ENCODE assay signal across 30 cellular contexts in genomic region chr16:87526238-87526947, GRCh38.
"Had no signal": no experiment of that assay in that cellular context is flagged by ENCODE, and none has a peak within 500 bp of the region (broad histone marks: within the 10 kb centered on the region; RNA-seq: fewer than 3 reads in every experiment).

No MANE protein-coding gene starts in this region.

- ATAC-seq: activated CD8-positive, alpha-beta memory T cell treated with anti-CD3 and anti-CD28 coated beads, Interleukin-2, amount 10 ng/mL, durations not matched to agents 7 days and 5 days; activated CD8-positive, alpha-beta T cell treated with anti-CD3 and anti-CD28 coated beads, Interleukin-2, amount 10 ng/mL, durations not matched to agents 7 days and 5 days; activated naive CD8-positive, alpha-beta T cell treated with anti-CD3 and anti-CD28 coated beads, Interleukin-2, amount 50 U/mL, for 24 hours had no signal

- H3K9me3 ChIP-seq: colonic mucosa had no signal

- H3K4me1 ChIP-seq: ascending aorta, colonic mucosa had no signal

- H3K4me3 ChIP-seq: ascending aorta, cardiac muscle cell, colonic mucosa had no signal

- DNase-seq: activated B cell treated with CpG ODN at 0.5 μM for 24 hours; activated CD4-positive, alpha-beta memory T cell treated with anti-CD3 and anti-CD28 coated beads, Interleukin-2, amount 10 ng/mL, durations not matched to agents 7 days and 5 days; activated CD4-positive, alpha-beta T cell treated with anti-CD3 and anti-CD28 coated beads for 4 hours; activated CD4-positive, alpha-beta T cell treated with anti-CD3 and anti-CD28 coated beads, Interleukin-2, amount 10 ng/mL, durations not matched to agents 24 days and 14 days; activated CD4-positive, alpha-beta T cell treated with anti-CD3 and anti-CD28 coated beads, Interleukin-2, amount 50 U/mL, for 1 hour; activated CD4-positive, alpha-beta T cell treated with anti-CD3 and anti-CD28 coated beads, Interleukin-2, amount 50 U/mL, for 4 hours; activated CD4-positive, CD25-positive, alpha-beta regulatory T cell treated with anti-CD3 and anti-CD28 coated beads, Interleukin-2, amount 50 U/mL, for 72 hours; activated CD8-positive, alpha-beta memory T cell treated with anti-CD3 and anti-CD28 coated beads for 24 hours; activated CD8-positive, alpha-beta memory T cell treated with anti-CD3 and anti-CD28 coated beads, Interleukin-2, amount 10 ng/mL, durations not matched to agents 7 days and 5 days; activated CD8-positive, alpha-beta memory T cell treated with anti-CD3 and anti-CD28 coated beads, Interleukin-2, amount 50 U/mL, for 48 hours; activated CD8-positive, alpha-beta T cell treated with anti-CD3 and anti-CD28 coated beads, Interleukin-2, amount 10 ng/mL, durations not matched to agents 7 days and 5 days; activated effector memory CD4-positive, alpha-beta T cell treated with Interleukin-2 at 50 U/mL for 16 hours; activated gamma-delta T cell; activated naive CD4-positive, alpha-beta T cell treated with anti-CD3 and anti-CD28 coated beads, Interleukin-2, amount 10 ng/mL, durations not matched to agents 7 days and 5 days; activated naive CD4-positive, alpha-beta T cell treated with Interleukin-2 at 50 U/mL for 16 hours; activated naive CD8-positive, alpha-beta T cell treated with anti-CD3 and anti-CD28 coated beads, Interleukin-2, amount 10 ng/mL, durations not matched to agents 7 days and 5 days; activated naive CD8-positive, alpha-beta T cell treated with anti-CD3 and anti-CD28 coated beads, Interleukin-2, amount 50 U/mL, for 24 hours; activated T-cell treated with anti-CD3 and anti-CD28 coated beads, Interleukin-2, amount 50 U/mL, for 24 hours; activated T-cell treated with anti-CD3 and anti-CD28 coated beads, Interleukin-2, amount 50 U/mL, for 48 hours; amygdala; anterior cingulate cortex; caudate nucleus; cerebellar nuclear complex; colonic mucosa; T-helper 2 cell; T-helper 9 cell had no signal

- FAIRE-seq: TTC549 had no signal

- H3K27ac ChIP-seq: ascending aorta, cardiac muscle cell, colonic mucosa, VCaP had no signal

- H3K27me3 ChIP-seq: ascending aorta, colonic mucosa had no signal

- H3K36me3 ChIP-seq: ascending aorta, cardiac muscle cell, colonic mucosa had no signal
